In genomic region chr1:207836616-207837352, GRCh38 we compare ENCODE assay signal across 18 cellular contexts.
DNase-seq lines count a peak whose midpoint lies in the region; ATAC-seq and TF ChIP-seq lines count a peak whose summit lies in the region.
"Had no signal": no experiment of that assay in that cellular context is flagged by ENCODE, and none has a peak within 500 bp of the region (broad histone marks: within the 10 kb centered on the region; RNA-seq: fewer than 3 reads in every experiment).

No MANE protein-coding gene starts in this region.

- H3K27me3 ChIP-seq in upper lobe of left lung: no peaks in the 10 kb centered on the region
- H3K27me3 ChIP-seq: cardiac muscle cell, Peyer's patch had no signal

- peaks cover 84% of the 10 kb centered on the region for H3K4me1 Mint-ChIP-seq in activated T-cell treated with anti-CD3 and anti-CD28 coated beads, Interleukin-2, amount 50 U/mL, for 72 hours (ENCODE audit: low read depth)
- peaks cover 86% of the 10 kb centered on the region for H3K4me1 Mint-ChIP-seq in dendritic cell treated with granulocyte-macrophage colony-stimulating factor and Interleukin-4, amounts not matched to agents 40 ng/mL and 50 ng/mL, for 4 days (ENCODE audit: low read depth)
- peaks cover 59 to 98% (median 91%) of the 10 kb centered on the region in 4 donors for H3K4me1 Mint-ChIP-seq in naive thymus-derived CD8-positive, alpha-beta T cell

- no peak overlapping the region for H3K4me3 ChIP-seq in upper lobe of left lung
- H3K4me3 ChIP-seq: cardiac muscle cell, Peyer's patch had no signal

- 67 to 72% methylated on average over 12 to 15 of the region's 15 CpGs for WGBS in upper lobe of left lung, 2 donors

- H3K4me3 Mint-ChIP-seq in activated T-cell treated with anti-CD3 and anti-CD28 coated beads, Interleukin-2, amount 50 U/mL, for 72 hours: no peak overlapping the region
- H3K4me3 Mint-ChIP-seq in dendritic cell treated with granulocyte-macrophage colony-stimulating factor and Interleukin-4, amounts not matched to agents 40 ng/mL and 50 ng/mL, for 4 days: no peak overlapping the region
- H3K4me3 Mint-ChIP-seq in naive thymus-derived CD8-positive, alpha-beta T cell: peak overlapping the region in 5 of 10 donors; percentile 1 to 57 (median 47)

- H3K9me3 ChIP-seq in upper lobe of left lung: no peaks in the 10 kb centered on the region
- H3K9me3 ChIP-seq: Peyer's patch had no signal

- POLR2A ChIA-PET in naive thymus-derived CD8-positive, alpha-beta T cell (lab: Charles Lee): interaction anchor here (1.3 to 1.8 kb wide), 3 partner anchors 25 to 32 kb away, joined by 3 to 16 read pairs (median 4); no protein-coding TSS in a partner anchor

- peaks cover 0 to 3% (median 0%) of the 10 kb centered on the region in 4 donors for H3K36me3 ChIP-seq in upper lobe of left lung
- H3K36me3 ChIP-seq: cardiac muscle cell, Peyer's patch had no signal

- TF ChIP-seq CTCF in upper lobe of left lung (IDR thresholded peaks at IDR 0.05): no peak

- DNase-seq in activated T-cell treated with anti-CD3 and anti-CD28 coated beads, Interleukin-2, amount 50 U/mL, for 72 hours: no peak
- no peak for DNase-seq in activated T-cell treated with anti-CD3 and anti-CD28 coated beads, Interleukin-2, amount 50 U/mL, for 1 hour
- no peak for DNase-seq in naive thymus-derived CD8-positive, alpha-beta T cell
- DNase-seq in upper lobe of left lung (no peak), NCI-H2029 (lab: John Stamatoyannopoulos, UW) (no peak)
- DNase-seq: H7, Kasumi-1, NCI-H1694, NCI-H526, SW 1271 had no signal

- no peak for ATAC-seq in activated T-cell treated with anti-CD3 and anti-CD28 coated beads, Interleukin-2, amount 50 U/mL, for 72 hours (replicated peaks in 1 of 2)
- ATAC-seq in naive thymus-derived CD8-positive, alpha-beta T cell: no peak
- ATAC-seq in upper lobe of left lung (ENCODE audit: low FRiP score in 2 of 2): no peak
- ATAC-seq in HG02870 (IDR thresholded peaks at IDR 0.05; ENCODE audit: unreplicated experiment): no peak
- ATAC-seq in HG02678 (IDR thresholded peaks at IDR 0.05; ENCODE audit: unreplicated experiment): no peak
- ATAC-seq: sciatic nerve had no signal

- no peak for TF ChIP-seq EP300 in upper lobe of left lung (IDR thresholded peaks at IDR 0.05)

- peaks cover 47 to 72% (median 62%) of the 10 kb centered on the region in 4 donors for H3K4me1 ChIP-seq in upper lobe of left lung

- H3K27me3 Mint-ChIP-seq in activated T-cell treated with anti-CD3 and anti-CD28 coated beads, Interleukin-2, amount 50 U/mL, for 72 hours (ENCODE audit: low read depth): no peaks in the 10 kb centered on the region
- H3K27me3 Mint-ChIP-seq in dendritic cell treated with granulocyte-macrophage colony-stimulating factor and Interleukin-4, amounts not matched to agents 40 ng/mL and 50 ng/mL, for 4 days: no peaks in the 10 kb centered on the region
- no peaks in the 10 kb centered on the region for H3K27me3 Mint-ChIP-seq in naive thymus-derived CD8-positive, alpha-beta T cell

- intact Hi-C loops in dendritic cell treated with granulocyte-macrophage colony-stimulating factor and Interleukin-4, amounts not matched to agents 40 ng/mL and 50 ng/mL, for 4 days (cut with micrococcal nuclease): no loop called here

- peak overlapping the region; percentile 4 for H3K27ac Mint-ChIP-seq in activated T-cell treated with anti-CD3 and anti-CD28 coated beads, Interleukin-2, amount 50 U/mL, for 72 hours
- peak overlapping the region; percentile 54 for H3K27ac Mint-ChIP-seq in dendritic cell treated with granulocyte-macrophage colony-stimulating factor and Interleukin-4, amounts not matched to agents 40 ng/mL and 50 ng/mL, for 4 days
- peak overlapping the region; percentile 68 to 100 (median 88) for H3K27ac Mint-ChIP-seq in naive thymus-derived CD8-positive, alpha-beta T cell

- peak overlapping the region; percentile 30 to 71 (median 46) for H3K27ac ChIP-seq in upper lobe of left lung
- H3K27ac ChIP-seq: cardiac muscle cell, epithelial cell of prostate, HL-60 had no signal

- no peaks in the 10 kb centered on the region for H3K9me3 Mint-ChIP-seq in activated T-cell treated with anti-CD3 and anti-CD28 coated beads, Interleukin-2, amount 50 U/mL, for 72 hours
- no peaks in the 10 kb centered on the region for H3K9me3 Mint-ChIP-seq in dendritic cell treated with granulocyte-macrophage colony-stimulating factor and Interleukin-4, amounts not matched to agents 40 ng/mL and 50 ng/mL, for 4 days
- no peaks in the 10 kb centered on the region for H3K9me3 Mint-ChIP-seq in naive thymus-derived CD8-positive, alpha-beta T cell

- H3K36me3 Mint-ChIP-seq in activated T-cell treated with anti-CD3 and anti-CD28 coated beads, Interleukin-2, amount 50 U/mL, for 72 hours (ENCODE audit: insufficient read depth in 2 of 2): peaks cover 7 to 14% of the 10 kb centered on the region in 2 donors
- H3K36me3 Mint-ChIP-seq in dendritic cell treated with granulocyte-macrophage colony-stimulating factor and Interleukin-4, amounts not matched to agents 40 ng/mL and 50 ng/mL, for 4 days (ENCODE audit: low read depth): peaks cover 60% of the 10 kb centered on the region
- peaks cover 0 to 20% (median 7%) of the 10 kb centered on the region in 3 donors for H3K36me3 Mint-ChIP-seq in naive thymus-derived CD8-positive, alpha-beta T cell

- no peak for TF ChIP-seq POLR2A in upper lobe of left lung (IDR thresholded peaks at IDR 0.05)

Comparison
In these comparisons a context has a peak if more than half of its experiments do, and no peak if none do; other contexts are left out.
1. H3K27ac Mint-ChIP-seq: peak in every context shown above with its lines; median percentile 88 in naive thymus-derived CD8-positive, alpha-beta T cell; 54 in dendritic cell treated with granulocyte-macrophage colony-stimulating factor and Interleukin-4, amounts not matched to agents 40 ng/mL and 50 ng/mL, for 4 days; 4 in activated T-cell treated with anti-CD3 and anti-CD28 coated beads, Interleukin-2, amount 50 U/mL, for 72 hours.